Comparison of ENCODE assay signal across 12 cellular contexts in the genomic region with DNA sequence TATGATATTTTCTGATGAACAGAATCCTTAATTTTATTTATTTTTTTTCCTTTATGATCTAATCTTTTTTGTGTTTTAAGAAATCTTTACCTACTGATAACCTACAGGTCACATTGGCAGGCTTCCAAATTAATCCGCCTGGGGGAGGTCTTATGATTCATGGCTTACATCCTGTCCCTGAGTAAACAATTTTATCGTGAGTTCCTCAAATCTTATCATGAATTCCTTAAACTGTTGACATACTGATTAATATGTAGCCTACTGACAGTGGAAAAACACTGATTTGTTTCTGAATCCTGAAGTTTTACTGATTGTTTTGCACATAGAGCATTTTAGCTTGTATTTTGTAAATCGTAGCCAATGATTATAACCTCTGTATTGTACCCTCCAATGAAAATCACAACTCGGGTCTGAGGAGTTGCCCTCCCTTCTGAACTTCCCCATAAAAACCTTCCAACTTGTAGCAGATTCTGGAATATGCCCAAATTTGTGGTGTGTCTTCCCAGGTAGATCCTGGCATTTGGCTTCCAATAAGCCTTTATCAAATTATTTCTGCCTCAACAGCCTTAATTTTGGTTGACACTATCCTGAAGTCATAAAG.
DNase-seq lines count a peak whose midpoint lies in the region; ATAC-seq and TF ChIP-seq lines count a peak whose summit lies in the region.
"Had no signal": no experiment of that assay in that cellular context is flagged by ENCODE, and none has a peak within 500 bp of the region (broad histone marks: within the 10 kb centered on the region; RNA-seq: fewer than 3 reads in every experiment).

No MANE protein-coding gene starts in this region.

- H3K4me3 ChIP-seq in retinal pigment epithelial cell (ENCODE audit: low read length) (no peak overlapping the region), WERI-Rb-1 (ENCODE audit: low read depth, low read length) (no peak overlapping the region)
- H3K4me3 ChIP-seq: GM12878 had no signal

- no peaks in the 10 kb centered on the region for H3K36me3 ChIP-seq in WERI-Rb-1

- H3K4me1 ChIP-seq in foreskin keratinocyte: peaks cover 8% of the 10 kb centered on the region

- TF ChIP-seq CTCF in foreskin keratinocyte (conservative IDR thresholded peaks at IDR 0.05) (no peak), retinal pigment epithelial cell (conservative IDR thresholded peaks at IDR 0.05; ENCODE audit: low read depth, low read length) (no peak), WERI-Rb-1 (IDR thresholded peaks at IDR 0.05; ENCODE audit: low read depth, low read length) (no peak)

- DNase-seq in NCI-H146 (lab: John Stamatoyannopoulos, UW): peak; percentile 8
- no peak for DNase-seq in NCI-H146 treated with DMSO at 0.1 percent for 48 hours (lab: John Stamatoyannopoulos, UW; ENCODE audit: unreplicated experiment)
- DNase-seq in SW480 (ENCODE audit: low spot score): peak; percentile 7
- peak; percentile 22 to 37 for DNase-seq in foreskin keratinocyte
- peak; percentile 46 for DNase-seq in retinal pigment epithelial cell (ENCODE audit: low read depth)
- DNase-seq in WERI-Rb-1: no peak
- DNase-seq in DMS153 (lab: John Stamatoyannopoulos, UW): no peak
- DNase-seq: DMS 273 treated with DMSO at 0.1 percent for 48 hours, NCI-H1092 treated with DMSO at 0.1 percent for 48 hours, NCI-H774 had no signal

- no peaks in the 10 kb centered on the region for H3K9me3 ChIP-seq in WERI-Rb-1 (ENCODE audit: severe bottlenecking)

- H3K27ac ChIP-seq in foreskin keratinocyte (peak overlapping the region; percentile 21), WERI-Rb-1 (no peak overlapping the region)

- no peak for ATAC-seq in foreskin keratinocyte
- ATAC-seq in esophagus mucosa: no peak
- ATAC-seq: GM12878 had no signal

- H3K27me3 ChIP-seq in foreskin keratinocyte (no peaks in the 10 kb centered on the region), WERI-Rb-1 (ENCODE audit: insufficient read depth, low read depth, severe bottlenecking) (no peaks in the 10 kb centered on the region)

Comparison
In these comparisons a context has a peak if more than half of its experiments do, and no peak if none do; other contexts are left out.
1. DNase-seq: peak in NCI-H146 (single experiment), SW480 (single experiment), foreskin keratinocyte (2 of 2) and retinal pigment epithelial cell (single experiment); none in NCI-H146 treated with DMSO at 0.1 percent for 48 hours (single experiment), WERI-Rb-1 (single experiment) and DMS153 (single experiment).